10 cellular contexts compared by ENCODE assay signal in the genomic region with DNA sequence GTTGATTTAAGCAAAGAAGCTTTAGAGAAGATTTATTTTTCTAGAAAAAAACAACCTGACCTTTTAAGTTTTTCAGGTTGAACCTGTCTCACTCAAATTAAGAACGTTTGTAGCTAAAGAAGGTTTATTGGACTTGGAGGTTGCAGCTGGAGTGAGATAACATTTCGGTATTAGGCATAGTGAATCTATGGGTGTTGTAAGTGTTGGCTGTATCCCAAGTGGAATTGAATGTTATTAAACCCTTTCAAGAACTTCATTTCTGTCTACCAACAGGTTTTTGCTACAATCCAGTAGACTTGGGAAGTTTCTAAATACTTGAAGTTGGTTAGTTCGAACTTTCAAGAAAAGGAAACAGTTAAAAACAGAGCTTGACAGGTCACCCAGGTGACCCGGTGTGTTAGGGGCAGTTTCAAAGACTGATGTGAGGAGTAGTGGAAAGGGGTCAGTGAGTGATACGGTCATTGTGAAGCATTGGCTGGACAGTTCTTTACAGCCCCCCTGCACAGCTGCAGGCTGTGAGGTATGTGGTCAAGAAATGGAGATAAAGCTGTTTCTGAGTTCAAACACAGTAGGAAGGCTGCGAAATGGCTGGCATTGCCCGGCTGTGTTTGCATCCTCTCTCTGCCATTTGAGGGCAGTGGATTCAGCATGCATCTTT. TPM values are rescaled to one million over a fixed set of nuclear protein-coding genes. Genes with fewer than 3 reads are reported as not detected.
DNase-seq lines count a peak whose midpoint lies in the region; ATAC-seq and TF ChIP-seq lines count a peak whose summit lies in the region.
"Had no signal": no experiment of that assay in that cellular context is flagged by ENCODE, and none has a peak within 500 bp of the region (broad histone marks: within the 10 kb centered on the region; RNA-seq: fewer than 3 reads in every experiment).

No MANE protein-coding gene starts in this region.

- no peak for TF ChIP-seq POLR2A in thyroid gland (IDR thresholded peaks at IDR 0.05)

- H3K27ac Mint-ChIP-seq in activated CD4-positive, alpha-beta memory T cell treated with anti-CD3 and anti-CD28 coated beads for 36 hours, result peak overlapping the region; percentile 96

- peaks cover 32% of the 10 kb centered on the region for H3K4me1 Mint-ChIP-seq in activated CD4-positive, alpha-beta memory T cell treated with anti-CD3 and anti-CD28 coated beads for 36 hours (ENCODE audit: low read depth)

- H3K4me3 Mint-ChIP-seq in activated CD4-positive, alpha-beta memory T cell treated with anti-CD3 and anti-CD28 coated beads for 36 hours, result peak overlapping the region; percentile 99

- CTCF ChIA-PET in activated CD4-positive, alpha-beta memory T cell treated with anti-CD3 and anti-CD28 coated beads for 36 hours (lab: Charles Lee), result interaction anchor here (0.6 to 4.1 kb wide), 7 partner anchors 21 to 132 kb away, joined by 3 to 25 read pairs (median 4); a partner anchor contains a TSS

- H3K36me3 ChIP-seq in hepatocyte (replicated peaks; ENCODE audit: insufficient read depth, low read depth) (no peaks in the 10 kb centered on the region), thyroid gland (no peaks in the 10 kb centered on the region)

- H3K27me3 ChIP-seq in hepatocyte (no peaks in the 10 kb centered on the region), thyroid gland (no peaks in the 10 kb centered on the region)

- POLR2A ChIA-PET in activated CD4-positive, alpha-beta memory T cell treated with anti-CD3 and anti-CD28 coated beads for 36 hours (lab: Charles Lee), result interaction anchor here (1.0 to 5.4 kb wide), 3 partner anchors 22 to 231 kb away, joined by 3 to 97 read pairs (median 16); a partner anchor contains a TSS

- no peaks in the 10 kb centered on the region for H3K9me3 Mint-ChIP-seq in activated CD4-positive, alpha-beta memory T cell treated with anti-CD3 and anti-CD28 coated beads for 36 hours

- no peaks in the 10 kb centered on the region for H3K27me3 Mint-ChIP-seq in activated CD4-positive, alpha-beta memory T cell treated with anti-CD3 and anti-CD28 coated beads for 36 hours

- peaks cover 32% of the 10 kb centered on the region for H3K79me2 ChIP-seq in hepatocyte

- intact Hi-C loops in activated CD4-positive, alpha-beta memory T cell treated with anti-CD3 and anti-CD28 coated beads for 36 hours (cut with micrococcal nuclease), result loop anchor here (5.0 to 10.0 kb wide), 2 partner anchors 86 to 426 kb away; a partner anchor contains a TSS
- intact Hi-C loops in thyroid gland (cut with DNase I), result no loop called here

- peak overlapping the region; percentile 90 for H3K4me2 ChIP-seq in hepatocyte

- H3K4me1 ChIP-seq in hepatocyte (ENCODE audit: insufficient read depth) (peaks cover 16% of the 10 kb centered on the region), thyroid gland (peaks cover 15 to 27% of the 10 kb centered on the region in 2 donors)

- peak; percentile 43 for DNase-seq in activated effector memory CD4-positive, alpha-beta T cell treated with anti-CD3 and anti-CD28 coated beads, Interleukin-2, amount 50 U/mL, for 16 hours
- DNase-seq in activated effector memory CD4-positive, alpha-beta T cell treated with Interleukin-2 at 50 U/mL for 16 hours, result no peak
- DNase-seq in activated CD4-positive, alpha-beta memory T cell treated with anti-CD3 and anti-CD28 coated beads for 36 hours, result no peak
- no peak for DNase-seq in hepatocyte (ENCODE audit: low spot score)
- no peak for DNase-seq in thyroid gland

- TF ChIP-seq CTCF in hepatocyte (IDR thresholded peaks at IDR 0.05; ENCODE audit: poor library complexity), result no peak
- no peak for TF ChIP-seq CTCF in thyroid gland (IDR thresholded peaks at IDR 0.05)

- WGBS in hepatocyte (ENCODE audit: low lambda C conversion rate, missing lambda C conversion rate), result 61% methylated on average over 7 of the region's 7 CpGs
- 40 to 44% methylated on average over 7 of the region's 7 CpGs for WGBS in thyroid gland, 2 donors

- H4K20me1 ChIP-seq in hepatocyte (ENCODE audit: insufficient read depth, poor library complexity, severe bottlenecking), result peaks cover 15% of the 10 kb centered on the region

- H3K27ac ChIP-seq in hepatocyte (no peak overlapping the region), thyroid gland (peak overlapping the region; percentile 87 to 95 (median 90))
- H3K27ac ChIP-seq: HL-60 had no signal

- peaks cover 11% of the 10 kb centered on the region for H3K36me3 Mint-ChIP-seq in activated CD4-positive, alpha-beta memory T cell treated with anti-CD3 and anti-CD28 coated beads for 36 hours

- H3K4me3 ChIP-seq in hepatocyte (no peak overlapping the region), thyroid gland (replicated peaks in 1 of 3) (no peak overlapping the region)

- H3K9me2 ChIP-seq in hepatocyte (replicated peaks; ENCODE audit: insufficient read depth), result no peaks in the 10 kb centered on the region

- no peak overlapping the region for H2AFZ ChIP-seq in hepatocyte

- H3K9me3 ChIP-seq in hepatocyte (ENCODE audit: low read depth) (no peaks in the 10 kb centered on the region), thyroid gland (no peaks in the 10 kb centered on the region)

- ATAC-seq in HG03025 (IDR thresholded peaks at IDR 0.05; ENCODE audit: low FRiP score, unreplicated experiment) (no peak), GM21515 (IDR thresholded peaks at IDR 0.05; ENCODE audit: unreplicated experiment) (no peak), GM21825 (IDR thresholded peaks at IDR 0.05; ENCODE audit: unreplicated experiment) (no peak)

RNA-seq across cellular contexts. Expression of a gene that starts 2.5 kb away (rescaled TPM):
- total RNA-seq in activated CD4-positive, alpha-beta memory T cell treated with anti-CD3 and anti-CD28 coated beads for 36 hours, result 10 to 100 TPM; 17.3 TPM
- total RNA-seq in hepatocyte (28.9 and 30.2 TPM in 2 replicates), thyroid gland (10 to 100 TPM; 37.2 to 48.9 (median 48.4) TPM)
- polyA plus RNA-seq in hepatocyte, result 22.1 and 31.5 TPM in 2 replicates

RNA-seq across cellular contexts. Expression of a gene that starts 26.0 kb away (rescaled TPM):
- total RNA-seq in activated CD4-positive, alpha-beta memory T cell treated with anti-CD3 and anti-CD28 coated beads for 36 hours, result not detected
- total RNA-seq in hepatocyte (not detected in 2 replicates), thyroid gland (10 to 100 TPM in 1 of 4 donors, 1 to 10 TPM in 2, under 1 TPM in 1; 0.59 to 11.4 (median 3.6) TPM)
- not detected in 2 replicates for polyA plus RNA-seq in hepatocyte
- total RNA-seq: mononuclear cell had no signal

RNA-seq across cellular contexts. Expression of a gene that starts 33.5 kb away (rescaled TPM):
- 10 to 100 TPM; 12.0 to 12.1 TPM for total RNA-seq in activated CD4-positive, alpha-beta memory T cell treated with anti-CD3 and anti-CD28 coated beads for 36 hours
- total RNA-seq in hepatocyte, result 6.3 and 8.1 TPM in 2 replicates
- 2.1 and 3.1 TPM in 2 replicates for polyA plus RNA-seq in hepatocyte
- total RNA-seq in thyroid gland, result 10 to 100 TPM; 19.9 to 24.5 (median 23.6) TPM
